In genomic region chr7:123746055-123746454, GRCh38 we compare ENCODE assay signal across 9 cellular contexts. TPM values are rescaled to one million over a fixed set of nuclear protein-coding genes. Genes with fewer than 3 reads are reported as not detected.
DNase-seq lines count a peak whose midpoint lies in the region; ATAC-seq and TF ChIP-seq lines count a peak whose summit lies in the region.
"Had no signal": no experiment of that assay in that cellular context is flagged by ENCODE, and none has a peak within 500 bp of the region (broad histone marks: within the 10 kb centered on the region; RNA-seq: fewer than 3 reads in every experiment).

No MANE protein-coding gene starts in this region.

- no peak overlapping the region for H3K4me3 ChIP-seq in CD4-positive, alpha-beta memory T cell (ENCODE audit: low read length in 2 of 2)
- H3K4me3 ChIP-seq in HUES64 (ENCODE audit: low read length) (peak overlapping the region; percentile 91), mammary epithelial cell (replicated peaks in 1 of 3; ENCODE audit: insufficient read depth in 1 of 3, low read depth in 2 of 3, low read length in 3 of 3) (peak overlapping the region; percentile 61 to 98 (median 76))

- H3K4me3 Mint-ChIP-seq in CD4-positive, alpha-beta memory T cell = peak overlapping the region; percentile 47 to 98 (median 94)
- peak overlapping the region; percentile 94 for H3K4me3 Mint-ChIP-seq in natural killer cell

- ATAC-seq in natural killer cell (no peak), HG02588 (IDR thresholded peaks at IDR 0.05; ENCODE audit: unreplicated experiment) (no peak), HG03469 (IDR thresholded peaks at IDR 0.05; ENCODE audit: unreplicated experiment) (no peak)

- H3K27ac ChIP-seq in CD4-positive, alpha-beta memory T cell (ENCODE audit: low read depth, low read length) = no peak overlapping the region
- no peak overlapping the region; the same call in 1 of the 2 replicates for H3K27ac ChIP-seq in HUES64 (ENCODE audit: low read depth, low read length)
- peak overlapping the region; percentile 26 for H3K27ac ChIP-seq in mammary epithelial cell (ENCODE audit: insufficient read depth, low read depth, low read length)

- H3K79me2 ChIP-seq in mammary epithelial cell (ENCODE audit: insufficient read depth, low read length) = peaks cover 90% of the 10 kb centered on the region

- no peaks in the 10 kb centered on the region for H3K27me3 Mint-ChIP-seq in CD4-positive, alpha-beta memory T cell
- no peaks in the 10 kb centered on the region for H3K27me3 Mint-ChIP-seq in natural killer cell (ENCODE audit: low read depth in 2 of 2)

- 70% methylated on average over 2 of the region's 2 CpGs for WGBS in HUES64
- 30% methylated on average over 2 of the region's 2 CpGs for WGBS in mammary epithelial cell (ENCODE audit: low coverage, missing lambda C conversion rate)

- H3K4me1 Mint-ChIP-seq in CD4-positive, alpha-beta memory T cell = peaks cover 48 to 75% (median 59%) of the 10 kb centered on the region in 4 donors
- H3K4me1 Mint-ChIP-seq in natural killer cell = peaks cover 54 to 58% of the 10 kb centered on the region in 2 donors

- H3K4me1 ChIP-seq in CD4-positive, alpha-beta memory T cell (ENCODE audit: insufficient read depth, low read length) = peaks cover 72% of the 10 kb centered on the region
- H3K4me1 ChIP-seq in HUES64 (ENCODE audit: insufficient read depth, low read length) (peaks cover 59% of the 10 kb centered on the region), mammary epithelial cell (ENCODE audit: insufficient read depth, low read length) (peaks cover 4% of the 10 kb centered on the region)

- dilution Hi-C loops in mammary epithelial cell (cut with HindIII; ENCODE audit: low sequenced_read_pairs) = no loop called here

- no peaks in the 10 kb centered on the region for H3K9me3 ChIP-seq in CD4-positive, alpha-beta memory T cell (ENCODE audit: control insufficient read depth in 1 of 2, low read length in 2 of 2)
- H3K9me3 ChIP-seq in HUES64 (ENCODE audit: insufficient read depth, low read depth, low read length) (no peaks in the 10 kb centered on the region), mammary epithelial cell (replicated peaks; ENCODE audit: insufficient read depth, low read length) (no peaks in the 10 kb centered on the region)

- H3K27ac Mint-ChIP-seq in CD4-positive, alpha-beta memory T cell = peak overlapping the region in 2 of 7 donors; percentile 15 to 96
- H3K27ac Mint-ChIP-seq in natural killer cell = peak overlapping the region; percentile 57 to 92

- H3K9ac ChIP-seq in HUES64 (ENCODE audit: low read depth, low read length) (no peak overlapping the region), mammary epithelial cell (ENCODE audit: insufficient read depth, low read length) (peak overlapping the region; percentile 28)

- H3K9me3 Mint-ChIP-seq in CD4-positive, alpha-beta memory T cell = no peaks in the 10 kb centered on the region
- no peaks in the 10 kb centered on the region for H3K9me3 Mint-ChIP-seq in natural killer cell

- no TSS peak for BruUV-seq in mammary epithelial cell (replicated peaks; lab: Mats Ljungman, UMichigan)

- in situ Hi-C loops in mammary epithelial cell (cut with MboI; ENCODE audit: low sequenced_read_pairs in 2 of 2) = no loop called here

- no peak for DNase-seq in CD4-positive, alpha-beta memory T cell
- DNase-seq in mammary epithelial cell (no peak), natural killer cell (no peak), NCI-H2171 treated with DMSO at 0.1 percent for 48 hours (lab: John Stamatoyannopoulos, UW) (no peak), 8988T (no peak)
- DNase-seq: NCI-H510A had no signal

- CTCF ChIA-PET in CD4-positive, alpha-beta memory T cell (lab: Charles Lee; ENCODE audit: partially characterized antibody) = no interaction called here
- CTCF ChIA-PET in mammary epithelial cell (lab: Charles Lee; ENCODE audit: low non-redundant PET) = no interaction called here

- intact Hi-C loops in CD4-positive, alpha-beta memory T cell (cut with micrococcal nuclease) = loop anchor here (2.0 to 5.0 kb wide), 3 partner anchors 15 to 1186 kb away; no protein-coding TSS in a partner anchor
- intact Hi-C loops in mammary epithelial cell (cut with micrococcal nuclease) (loop anchor here (2.0 to 10.0 kb wide), 2 partner anchors 33 to 51 kb away; no protein-coding TSS in a partner anchor), natural killer cell (cut with micrococcal nuclease) (loop anchor here (2.0 to 5.0 kb wide), 2 partner anchors 15 to 209 kb away; no protein-coding TSS in a partner anchor)

- TF ChIP-seq CTCF in mammary epithelial cell (conservative IDR thresholded peaks at IDR 0.05 in 1 of 2, IDR thresholded peaks at IDR 0.05 in 1 of 2; ENCODE audit: extremely low read depth in 1 of 2, insufficient read depth in 1 of 2, low read depth in 1 of 2, low read length in 2 of 2) = no peak
- TF ChIP-seq CTCF in natural killer cell (IDR thresholded peaks at IDR 0.05) = no peak

- H4K20me1 ChIP-seq in mammary epithelial cell (ENCODE audit: insufficient read depth, low read length) = peaks cover 2% of the 10 kb centered on the region

- peak overlapping the region; percentile 80 for H3K4me2 ChIP-seq in mammary epithelial cell (ENCODE audit: insufficient read depth, low read depth, low read length)

- POLR2A ChIA-PET in CD4-positive, alpha-beta memory T cell (lab: Charles Lee; ENCODE audit: partially characterized antibody) = no interaction called here

- no peak overlapping the region for H2AFZ ChIP-seq in mammary epithelial cell (ENCODE audit: low read depth, low read length)

- peaks cover 0 to 11% of the 10 kb centered on the region in 2 donors for H3K36me3 Mint-ChIP-seq in CD4-positive, alpha-beta memory T cell
- H3K36me3 Mint-ChIP-seq in natural killer cell = no peaks in the 10 kb centered on the region

- no peaks in the 10 kb centered on the region for H3K27me3 ChIP-seq in CD4-positive, alpha-beta memory T cell (ENCODE audit: insufficient read depth, low read length)
- H3K27me3 ChIP-seq in HUES64 (ENCODE audit: insufficient read depth, low read length) (no peaks in the 10 kb centered on the region), mammary epithelial cell (ENCODE audit: insufficient read depth, low read length) (no peaks in the 10 kb centered on the region)

- H3K36me3 ChIP-seq in CD4-positive, alpha-beta memory T cell (ENCODE audit: insufficient read depth, low read length) = no peaks in the 10 kb centered on the region
- no peaks in the 10 kb centered on the region for H3K36me3 ChIP-seq in HUES64 (ENCODE audit: insufficient read depth, low read length)
- H3K36me3 ChIP-seq in mammary epithelial cell (ENCODE audit: insufficient read depth, low read length) = no peaks in the 10 kb centered on the region

RNA-seq across cellular contexts. Expression of gene WASL, which starts 2.7 kb away (rescaled TPM):
- 10 to 100 TPM; 12.7 to 13.5 TPM for total RNA-seq in CD4-positive, alpha-beta memory T cell
- polyA plus RNA-seq in CD4-positive, alpha-beta memory T cell = 1 to 10 TPM; 1.9 to 2.9 TPM
- 27.2 TPM for polyA plus RNA-seq in HUES64 (2013, experiment 1 of 2)
- polyA plus RNA-seq in HUES64 (2013, experiment 2 of 2) = 27.8 TPM
- total RNA-seq in mammary epithelial cell (10 to 100 TPM; 26.3 to 45.6 TPM), natural killer cell (10 to 100 TPM in 2 of 3 donors, 1 to 10 TPM in 1; 9.6 to 12.1 (median 10.6) TPM)
- polyA plus RNA-seq in mammary epithelial cell = 13.2 TPM
- polyA minus RNA-seq in mammary epithelial cell = 18.0 TPM

Comparison
In these comparisons a context has a peak if more than half of its experiments do, and no peak if none do; other contexts are left out.
1. H3K4me3 ChIP-seq: peak in HUES64 (single experiment) and mammary epithelial cell (3 of 3); none in CD4-positive, alpha-beta memory T cell (0 of 2).